1 cellular context compared by ENCODE assay signal in the genomic region with DNA sequence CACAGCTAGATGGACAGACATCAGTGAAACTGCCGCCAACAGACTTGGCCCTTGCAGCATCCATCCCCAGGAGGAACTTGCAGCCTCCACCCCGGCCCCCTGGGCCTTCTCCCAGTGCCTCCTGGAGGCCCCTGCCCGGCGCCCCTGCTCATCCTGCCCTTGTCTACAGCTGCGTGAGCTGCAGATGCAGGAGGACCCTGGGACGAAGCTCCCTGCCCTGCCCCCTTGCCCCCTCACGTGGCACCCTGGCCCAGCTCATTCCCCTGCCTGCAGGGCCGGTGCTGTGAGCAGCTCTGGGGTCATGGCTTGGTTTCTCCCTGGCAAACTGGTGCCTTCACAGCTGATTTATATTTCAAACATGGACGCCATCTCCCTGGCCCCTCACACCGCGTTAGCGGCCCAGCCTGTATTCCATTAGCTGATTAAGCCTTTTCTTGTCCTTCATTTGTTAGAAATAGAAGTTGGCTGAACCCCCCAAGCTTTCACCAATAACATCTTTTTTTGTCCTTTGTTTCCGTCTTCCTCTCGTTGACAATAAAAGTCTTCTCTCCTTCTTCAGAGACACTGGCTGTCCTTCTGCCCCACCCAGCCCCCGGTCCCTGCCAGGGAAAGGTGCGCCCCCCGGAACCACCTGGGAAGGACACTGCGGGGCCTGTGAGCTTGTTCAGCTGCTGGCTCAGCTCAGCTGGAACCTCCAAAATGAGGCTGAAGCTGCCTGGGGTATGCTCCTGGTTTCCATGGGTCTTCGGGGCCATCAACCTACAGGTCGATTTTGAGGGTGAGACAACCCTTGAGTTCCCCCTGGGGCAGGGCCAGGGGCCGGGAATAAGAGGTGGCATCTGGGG.
TF ChIP-seq lines count a peak whose summit lies in the region.

No MANE protein-coding gene starts in this region.

TF ChIP-seq in HepG2, 621 proteins besides CTCF, POLR2A, EP300 and RAD21:
- TF ChIP-seq, protein P1, sequence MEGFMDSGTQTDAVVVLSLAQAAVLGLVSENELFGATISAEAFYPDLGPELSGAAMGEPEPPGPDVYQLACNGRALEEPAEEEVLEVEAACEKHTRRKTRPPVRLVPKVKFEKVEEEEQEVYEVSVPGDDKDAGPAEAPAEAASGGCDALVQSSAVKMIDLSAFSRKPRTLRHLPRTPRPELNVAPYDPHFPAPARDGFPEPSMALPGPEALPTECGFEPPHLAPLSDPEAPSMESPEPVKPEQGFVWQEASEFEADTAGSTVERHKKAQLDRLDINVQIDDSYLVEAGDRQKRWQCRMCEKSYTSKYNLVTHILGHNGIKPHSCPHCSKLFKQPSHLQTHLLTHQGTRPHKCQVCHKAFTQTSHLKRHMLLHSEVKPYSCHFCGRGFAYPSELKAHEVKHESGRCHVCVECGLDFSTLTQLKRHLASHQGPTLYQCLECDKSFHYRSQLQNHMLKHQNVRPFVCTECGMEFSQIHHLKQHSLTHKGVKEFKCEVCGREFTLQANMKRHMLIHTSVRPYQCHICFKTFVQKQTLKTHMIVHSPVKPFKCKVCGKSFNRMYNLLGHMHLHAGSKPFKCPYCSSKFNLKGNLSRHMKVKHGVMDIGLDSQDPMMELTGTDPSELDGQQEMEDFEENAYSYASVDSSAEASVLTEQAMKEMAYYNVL (CRISPR knock-in tag; IDR thresholded peaks at IDR 0.05; ENCODE audit: borderline replicate concordance), result no peak
- no peak for TF ChIP-seq ZNF788 (CRISPR knock-in tag; IDR thresholded peaks at IDR 0.05; ENCODE audit: borderline replicate concordance)
- TF ChIP-seq FOXA3 (CRISPR knock-in tag; IDR thresholded peaks at IDR 0.05), result no peak
